Comparison of ENCODE assay signal across 1 cellular context in the genomic region with DNA sequence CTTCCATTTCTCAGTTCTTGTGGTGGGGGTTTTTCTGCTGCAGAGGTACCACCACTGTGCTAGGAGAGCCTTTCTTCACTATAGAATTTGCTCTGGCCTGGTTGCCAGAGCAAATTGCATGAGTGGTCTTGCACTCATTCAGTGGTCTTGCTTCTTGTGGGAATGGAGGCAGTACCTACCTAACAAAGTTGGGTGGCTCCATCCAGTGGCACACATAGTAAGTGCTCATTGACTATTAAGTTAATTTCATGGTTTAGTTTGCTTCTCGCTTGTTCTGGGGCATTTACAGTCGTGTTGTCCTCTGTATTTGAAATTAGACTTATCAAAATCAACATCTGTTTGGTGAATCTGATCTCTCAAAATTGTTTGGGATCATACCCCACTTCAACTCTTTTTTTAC.
TF ChIP-seq lines count a peak whose summit lies in the region.

No MANE protein-coding gene starts in this region.

TF ChIP-seq in IMR-90, 13 proteins besides CTCF, POLR2A, EP300 and RAD21:
- TF ChIP-seq MXI1 (IDR thresholded peaks at IDR 0.05; ENCODE audit: borderline replicate concordance, low read depth, low read length): no peak
- TF ChIP-seq, protein P1, sequence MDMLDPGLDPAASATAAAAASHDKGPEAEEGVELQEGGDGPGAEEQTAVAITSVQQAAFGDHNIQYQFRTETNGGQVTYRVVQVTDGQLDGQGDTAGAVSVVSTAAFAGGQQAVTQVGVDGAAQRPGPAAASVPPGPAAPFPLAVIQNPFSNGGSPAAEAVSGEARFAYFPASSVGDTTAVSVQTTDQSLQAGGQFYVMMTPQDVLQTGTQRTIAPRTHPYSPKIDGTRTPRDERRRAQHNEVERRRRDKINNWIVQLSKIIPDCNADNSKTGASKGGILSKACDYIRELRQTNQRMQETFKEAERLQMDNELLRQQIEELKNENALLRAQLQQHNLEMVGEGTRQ (IDR thresholded peaks at IDR 0.05; ENCODE audit: low read depth, low read length): no peak
- TF ChIP-seq RCOR1 (IDR thresholded peaks at IDR 0.05; ENCODE audit: insufficient replicate concordance, low read length): no peak
- no peak for TF ChIP-seq BHLHE40 (IDR thresholded peaks at IDR 0.05; ENCODE audit: low read depth, low read length)
- TF ChIP-seq SMC3 (IDR thresholded peaks at IDR 0.05; ENCODE audit: low read depth, low read length): no peak
- TF ChIP-seq MAFK (IDR thresholded peaks at IDR 0.05; ENCODE audit: low read depth, low read length): no peak
- TF ChIP-seq, protein P2, sequence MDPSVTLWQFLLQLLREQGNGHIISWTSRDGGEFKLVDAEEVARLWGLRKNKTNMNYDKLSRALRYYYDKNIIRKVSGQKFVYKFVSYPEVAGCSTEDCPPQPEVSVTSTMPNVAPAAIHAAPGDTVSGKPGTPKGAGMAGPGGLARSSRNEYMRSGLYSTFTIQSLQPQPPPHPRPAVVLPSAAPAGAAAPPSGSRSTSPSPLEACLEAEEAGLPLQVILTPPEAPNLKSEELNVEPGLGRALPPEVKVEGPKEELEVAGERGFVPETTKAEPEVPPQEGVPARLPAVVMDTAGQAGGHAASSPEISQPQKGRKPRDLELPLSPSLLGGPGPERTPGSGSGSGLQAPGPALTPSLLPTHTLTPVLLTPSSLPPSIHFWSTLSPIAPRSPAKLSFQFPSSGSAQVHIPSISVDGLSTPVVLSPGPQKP (IDR thresholded peaks at IDR 0.05; ENCODE audit: borderline replicate concordance, low read depth, low read length): no peak
- no peak for TF ChIP-seq FOS (IDR thresholded peaks at IDR 0.05; ENCODE audit: low read depth, low read length)
- TF ChIP-seq NFE2L2 (IDR thresholded peaks at IDR 0.05; ENCODE audit: low read depth, low read length): no peak
- TF ChIP-seq CHD1 (IDR thresholded peaks at IDR 0.05; ENCODE audit: low read depth, low read length): no peak
- TF ChIP-seq RFX5 (IDR thresholded peaks at IDR 0.05; ENCODE audit: low read depth, low read length): no peak
- TF ChIP-seq CEBPB (IDR thresholded peaks at IDR 0.05; ENCODE audit: low read depth, low read length): no peak
- no peak for TF ChIP-seq MAZ (IDR thresholded peaks at IDR 0.05; ENCODE audit: borderline replicate concordance, low read depth, low read length)
TF ChIP-seq in IMR-90: peak in this region for 0.
